ENCODE assay signal across 15 cellular contexts in the genomic region with DNA sequence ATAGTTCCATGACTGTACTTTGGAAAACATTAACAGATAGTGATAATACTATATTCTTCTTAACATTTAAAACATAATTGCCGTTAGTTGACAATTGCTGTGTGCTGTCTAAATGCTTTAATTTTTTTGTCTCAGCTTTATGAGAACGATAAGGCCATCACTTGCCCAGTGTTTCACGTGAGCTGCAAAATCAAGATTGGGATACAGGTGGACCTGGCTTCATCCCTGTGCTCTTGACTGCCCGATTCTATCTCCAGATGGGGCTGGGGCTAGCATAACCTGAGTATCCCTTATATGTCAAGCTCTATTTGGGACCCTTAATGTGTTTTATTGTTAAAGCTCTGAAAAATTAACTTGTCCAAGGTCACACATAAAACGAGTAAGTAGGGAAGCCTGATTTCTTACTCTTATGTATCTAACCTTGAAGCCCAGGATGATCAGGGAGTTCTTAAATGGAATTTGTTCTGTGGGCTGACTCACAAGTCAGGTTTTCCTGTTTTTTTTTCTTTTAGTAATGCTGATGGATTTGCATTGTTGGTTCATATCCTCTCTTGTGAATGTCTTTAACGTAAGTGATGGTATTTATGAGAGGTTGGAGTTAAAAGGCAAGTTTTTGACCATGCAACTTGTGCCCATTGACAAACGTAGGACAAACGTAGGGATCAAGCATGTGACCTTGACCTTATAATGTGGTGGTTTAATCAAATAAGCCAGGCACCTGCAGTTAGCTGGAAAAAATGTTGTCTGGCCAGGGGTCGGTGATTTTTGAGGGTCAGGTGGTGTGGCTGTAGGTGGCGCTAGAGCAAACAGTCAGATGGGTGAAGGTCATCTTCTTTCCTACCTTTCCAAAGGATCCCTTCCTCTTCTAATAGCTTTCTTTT. TPM values are rescaled to one million over a fixed set of nuclear protein-coding genes. Genes with fewer than 3 reads are reported as not detected.
DNase-seq lines count a peak whose midpoint lies in the region; ATAC-seq and TF ChIP-seq lines count a peak whose summit lies in the region.
"Had no signal": no experiment of that assay in that cellular context is flagged by ENCODE, and none has a peak within 500 bp of the region (broad histone marks: within the 10 kb centered on the region; RNA-seq: fewer than 3 reads in every experiment).

No MANE protein-coding gene starts in this region.

- H3K36me3 Mint-ChIP-seq in endothelial cell (ENCODE audit: low read depth, unreplicated experiment) = peaks cover 9% of the 10 kb centered on the region
- H3K36me3 Mint-ChIP-seq: natural killer cell treated with Interleukin-12 subunit alpha and Interleukin-12 subunit beta and Interleukin-15 and Interleukin-18, amount 100 ng/mL, for 72 hours had no signal

- H3K36me3 ChIP-seq in OCI-LY1 (ENCODE audit: insufficient read depth, low read length) = no peaks in the 10 kb centered on the region

- no peaks in the 10 kb centered on the region for H3K9me2 ChIP-seq in OCI-LY1 (ENCODE audit: low read depth, low read length)

- H3K27me3 Mint-ChIP-seq in endothelial cell (ENCODE audit: unreplicated experiment) = peaks cover 5% of the 10 kb centered on the region

- H4K20me1 ChIP-seq in OCI-LY1 (ENCODE audit: insufficient read depth, low read length) = no peaks in the 10 kb centered on the region

- no peak overlapping the region for H3K4me3 ChIP-seq in OCI-LY1 (ENCODE audit: low read depth, low read length, poor library complexity, severe bottlenecking)

- no peaks in the 10 kb centered on the region for H3K9me3 Mint-ChIP-seq in endothelial cell (ENCODE audit: unreplicated experiment)
- H3K9me3 Mint-ChIP-seq: CD4-positive, alpha-beta T cell; natural killer cell treated with Interleukin-12 subunit alpha and Interleukin-12 subunit beta and Interleukin-15 and Interleukin-18, amount 100 ng/mL, for 72 hours had no signal

- no peaks in the 10 kb centered on the region for H3K27me3 ChIP-seq in OCI-LY1 (ENCODE audit: insufficient read depth, low read length)

- H3K4me1 ChIP-seq in OCI-LY1 (ENCODE audit: insufficient read depth, low read length, severe bottlenecking) = peaks cover 16% of the 10 kb centered on the region

- ATAC-seq in GM21576 (IDR thresholded peaks at IDR 0.05; ENCODE audit: unreplicated experiment) = no peak
- ATAC-seq: left ventricle myocardium superior; natural killer cell treated with Interleukin-12 subunit alpha and Interleukin-12 subunit beta and Interleukin-15 and Interleukin-18, amount 100 ng/mL, for 72 hours had no signal

- DNase-seq in endothelial cell (ENCODE audit: low spot score) (no peak), pulmonary artery endothelial cell (ENCODE audit: low read depth, low spot score) (peak; percentile 75), caudate nucleus (lab: John Stamatoyannopoulos, UW) (no peak)
- DNase-seq in activated CD8-positive, alpha-beta memory T cell treated with anti-CD3 and anti-CD28 coated beads, Interleukin-2, amount 50 U/mL, for 48 hours = no peak
- DNase-seq: activated CD8-positive, alpha-beta memory T cell treated with anti-CD3 and anti-CD28 coated beads, Interleukin-2, amount 50 U/mL, for 4 hours; CD4-positive, alpha-beta T cell; left ventricle myocardium superior; NCI-H1092; NCI-H510A; SHP77 had no signal

- peak; percentile 28; the same call in 1 of the 2 replicates for TF ChIP-seq CTCF in GM12874 (IDR thresholded peaks at IDR 0.05; ENCODE audit: insufficient read depth, low read depth, low read length)
- peak; percentile 63 for TF ChIP-seq CTCF in OCI-LY1 (IDR thresholded peaks at IDR 0.05; ENCODE audit: low read length)
- TF ChIP-seq CTCF in endothelial cell (IDR thresholded peaks at IDR 0.05; ENCODE audit: unreplicated experiment) = peak; percentile 49

- H3K79me2 ChIP-seq in OCI-LY1 (ENCODE audit: insufficient read depth, low read length) = no peaks in the 10 kb centered on the region

- H3K9ac ChIP-seq in OCI-LY1 (ENCODE audit: low read length) = no peak overlapping the region

- no peak overlapping the region for H3K27ac Mint-ChIP-seq in endothelial cell (ENCODE audit: unreplicated experiment)
- H3K27ac Mint-ChIP-seq: activated naive CD8-positive, alpha-beta T cell; CD4-positive, alpha-beta T cell; natural killer cell treated with Interleukin-12 subunit alpha and Interleukin-12 subunit beta and Interleukin-15 and Interleukin-18, amount 100 ng/mL, for 72 hours had no signal

- no peak overlapping the region for H2AFZ ChIP-seq in OCI-LY1 (ENCODE audit: low read length)

- H3F3A ChIP-seq in OCI-LY1 (ENCODE audit: insufficient read depth, low read length) = no peaks in the 10 kb centered on the region

- no peak overlapping the region for H3K4me3 Mint-ChIP-seq in endothelial cell (ENCODE audit: unreplicated experiment)
- H3K4me3 Mint-ChIP-seq: activated naive CD8-positive, alpha-beta T cell; CD4-positive, alpha-beta T cell; natural killer cell treated with Interleukin-12 subunit alpha and Interleukin-12 subunit beta and Interleukin-15 and Interleukin-18, amount 100 ng/mL, for 72 hours had no signal

- H3K27ac ChIP-seq in OCI-LY1 (ENCODE audit: low read depth, low read length, poor library complexity, severe bottlenecking) = no peak overlapping the region
- no peak overlapping the region for H3K27ac ChIP-seq in caudate nucleus (ENCODE audit: low read depth, low read length)

- peaks cover 50% of the 10 kb centered on the region for H3K4me1 Mint-ChIP-seq in endothelial cell (ENCODE audit: unreplicated experiment)

- H3K9me3 ChIP-seq in OCI-LY1 (ENCODE audit: low read length) = no peaks in the 10 kb centered on the region

- no peak overlapping the region for H3K4me2 ChIP-seq in OCI-LY1 (ENCODE audit: low read length)

RNA-seq across cellular contexts. Expression of a gene that starts 3.6 kb away (rescaled TPM):
- total RNA-seq in endothelial cell (ENCODE audit: unreplicated experiment) (28.4 TPM), pulmonary artery endothelial cell (75.2 and 84.7 TPM in 2 replicates)
